ENCODE assay signal across 19 cellular contexts in the genomic region with DNA sequence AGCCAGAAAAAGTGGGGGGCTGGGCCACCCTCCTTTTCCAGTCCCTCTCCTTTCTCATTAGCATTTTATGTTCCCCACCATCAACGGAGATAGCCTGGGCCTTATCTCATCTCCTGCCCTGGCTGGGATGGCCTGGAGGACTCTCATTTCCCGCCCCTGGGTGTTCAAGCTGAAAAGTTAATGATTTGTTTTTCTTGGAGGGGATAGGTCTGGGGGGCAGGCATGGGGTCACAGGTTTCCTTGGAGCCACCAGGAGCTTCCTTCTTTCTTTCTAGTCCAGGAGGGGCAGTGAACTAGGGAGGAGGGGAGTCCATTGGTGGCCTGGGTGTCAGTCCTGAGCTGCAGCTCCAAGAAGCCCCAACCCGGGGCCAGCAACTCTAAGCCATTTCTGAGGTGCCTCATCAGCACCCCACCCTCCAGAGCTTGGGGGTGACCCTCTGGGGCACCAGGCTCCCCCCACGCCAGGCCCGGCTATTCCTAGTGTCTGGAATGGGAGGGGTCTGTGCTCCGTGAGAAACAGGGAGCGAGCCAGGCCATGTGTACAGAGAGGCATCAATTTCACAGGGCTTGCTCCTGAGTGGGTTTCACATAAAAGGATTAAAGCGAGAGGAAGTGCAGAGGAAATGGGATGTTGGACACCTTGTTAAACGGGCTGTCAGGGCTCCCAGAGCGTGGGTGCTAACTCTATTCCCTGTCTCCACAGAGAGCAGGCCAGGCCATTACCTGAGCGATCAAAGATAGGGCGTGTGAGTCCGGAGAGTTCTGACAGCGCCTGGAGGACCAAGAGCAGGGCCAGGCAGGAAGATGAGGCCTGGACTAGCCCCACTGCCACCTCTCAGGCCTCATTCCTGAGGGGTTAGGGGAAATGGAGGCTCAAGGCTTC.
DNase-seq lines count a peak whose midpoint lies in the region; ATAC-seq and TF ChIP-seq lines count a peak whose summit lies in the region.
"Had no signal": no experiment of that assay in that cellular context is flagged by ENCODE, and none has a peak within 500 bp of the region (broad histone marks: within the 10 kb centered on the region; RNA-seq: fewer than 3 reads in every experiment).

No MANE protein-coding gene starts in this region.

- POLR2A ChIA-PET in IMR-90 (lab: Charles Lee; ENCODE audit: unreplicated experiment) = no interaction called here

- no peak for TF ChIP-seq CTCF in IMR-90 (conservative IDR thresholded peaks at IDR 0.05; ENCODE audit: low read depth, low read length)
- no peak for TF ChIP-seq CTCF in endodermal cell (conservative IDR thresholded peaks at IDR 0.05)
- no peak for TF ChIP-seq CTCF in neural progenitor cell (IDR thresholded peaks at IDR 0.05)

- ATAC-seq in IMR-90 (ENCODE audit: low read depth) = no peak
- no peak for ATAC-seq in GM21717 (IDR thresholded peaks at IDR 0.05; ENCODE audit: unreplicated experiment)
- ATAC-seq in HG02884 (IDR thresholded peaks at IDR 0.05; ENCODE audit: unreplicated experiment) = no peak
- ATAC-seq: GM23338 had no signal

- H3K9ac ChIP-seq in IMR-90 (ENCODE audit: low read depth, low read length) (no peak overlapping the region), endodermal cell (ENCODE audit: extremely low read depth, low read length, poor library complexity, severe bottlenecking) (no peak overlapping the region), neural progenitor cell (no peak overlapping the region)

- peak overlapping the region; percentile 49; the same call in 1 of the 2 replicates for H2BK20ac ChIP-seq in IMR-90 (ENCODE audit: low read depth, low read length)

- no peak overlapping the region for H3K4me3 Mint-ChIP-seq in endodermal cell
- H3K4me3 Mint-ChIP-seq in neural progenitor cell = peak overlapping the region; percentile 5
- H3K4me3 Mint-ChIP-seq: GM23338 had no signal

- H2BK5ac ChIP-seq in IMR-90 (ENCODE audit: low read depth, low read length, poor library complexity, severe bottlenecking) = no peak overlapping the region

- no peaks in the 10 kb centered on the region for H3K36me3 Mint-ChIP-seq in endodermal cell (ENCODE audit: low read depth)
- no peaks in the 10 kb centered on the region for H3K36me3 Mint-ChIP-seq in neural progenitor cell

- no peak overlapping the region for H2AK5ac ChIP-seq in IMR-90 (ENCODE audit: low read depth, low read length)

- 84% methylated on average over 5 of the region's 14 CpGs; no CpG with 5 or more reads in 1 of the 2 experiments for WGBS in IMR-90 (ENCODE audit: extremely low coverage in 2 of 2, insufficient read length in 1 of 2), 2 experiments
- WGBS in endodermal cell (ENCODE audit: insufficient coverage in 1 of 2, insufficient read length in 1 of 2), 2 experiments = 65 to 83% methylated on average over 9 to 14 of the region's 14 CpGs

- no peak overlapping the region for H3K56ac ChIP-seq in IMR-90 (ENCODE audit: extremely low read depth, insufficient read depth, low read length)

- intact Hi-C loops in IMR-90 (cut with micrococcal nuclease) = no loop called here

- no peak overlapping the region; the same call in 1 of the 2 replicates for H4K91ac ChIP-seq in IMR-90 (ENCODE audit: insufficient read depth, low read depth, low read length)

- H2AK9ac ChIP-seq in IMR-90 (replicated peaks; ENCODE audit: low read depth, low read length, poor library complexity) = no peak overlapping the region

- no peak overlapping the region for H3K23ac ChIP-seq in IMR-90 (ENCODE audit: low read depth, low read length)

- in situ Hi-C loops in IMR-90 (cut with MboI; ENCODE audit: low sequenced_read_pairs) = no loop called here

- H3K4me3 ChIP-seq in IMR-90 (ENCODE audit: insufficient read depth, low read depth, low read length) (no peak overlapping the region), endodermal cell (ENCODE audit: low read length) (no peak overlapping the region), neural progenitor cell (no peak overlapping the region)
- H3K4me3 ChIP-seq: GM23338, Peyer's patch had no signal

- no peak overlapping the region; the same call in 2 of the 3 replicates for H2BK15ac ChIP-seq in IMR-90 (ENCODE audit: low read depth, low read length)

- DNase-seq in NCI-H82 (lab: John Stamatoyannopoulos, UW) (peak; percentile 44), NCI-H82 treated with DMSO at 0.1 percent for 48 hours (lab: John Stamatoyannopoulos, UW; ENCODE audit: unreplicated experiment) (no peak), IMR-90 (no peak), endodermal cell (peak; percentile 63), neural progenitor cell (ENCODE audit: low spot score) (no peak), HUDEP-2 (lab: John Stamatoyannopoulos, UW; ENCODE audit: unreplicated experiment in 76 of 76) (no peak)
- DNase-seq: 8988T, AML-193, DMS79, HCEC 1CT, Karpas-422, MV-4-11, NCI-H1417, NCI-H1694 treated with DMSO at 0.1 percent for 48 hours, NCI-H2081 treated with DMSO at 0.1 percent for 48 hours, Peyer's patch had no signal

- H3K4me2 ChIP-seq in IMR-90 (ENCODE audit: low read depth, low read length) (no peak overlapping the region), neural progenitor cell (no peak overlapping the region)
- H3K4me2 ChIP-seq: GM23338 had no signal

- no peaks in the 10 kb centered on the region for H3K79me2 ChIP-seq in neural progenitor cell (ENCODE audit: low read depth)

- no peak overlapping the region for H3K14ac ChIP-seq in IMR-90 (replicated peaks; ENCODE audit: low read depth, low read length)

- dilution Hi-C loops in IMR-90 (cut with HindIII; ENCODE audit: low sequenced_read_pairs, unreplicated experiment) = no loop called here

- H3K79me1 ChIP-seq in IMR-90 (ENCODE audit: low read depth in 1 of 2, low read length in 2 of 2) = no peaks in the 10 kb centered on the region

- H3K18ac ChIP-seq in IMR-90 (ENCODE audit: low read depth, low read length) = no peak overlapping the region

- no peak overlapping the region for H4K8ac ChIP-seq in IMR-90 (ENCODE audit: low read depth in 2 of 2, low read length in 2 of 2)

- H3K27ac ChIP-seq in IMR-90 (ENCODE audit: insufficient read depth, low read length) (no peak overlapping the region), endodermal cell (ENCODE audit: low read depth, low read length) (no peak overlapping the region), neural progenitor cell (no peak overlapping the region)
- H3K27ac ChIP-seq: Peyer's patch had no signal

- no peak for TF ChIP-seq RAD21 in IMR-90 (IDR thresholded peaks at IDR 0.05; ENCODE audit: low read length)

- peak overlapping the region; percentile 10; the same call in 1 of the 2 replicates for H3K4ac ChIP-seq in IMR-90 (ENCODE audit: low read depth, low read length)

- H3F3A ChIP-seq in neural progenitor cell (ENCODE audit: low read depth) = no peaks in the 10 kb centered on the region

- H3K9me1 ChIP-seq in IMR-90 (ENCODE audit: insufficient read depth, low read length) = peaks cover 8% of the 10 kb centered on the region

- no TSS peak for BruUV-seq in IMR-90 (replicated peaks; lab: Mats Ljungman, UMichigan)

- H2BK120ac ChIP-seq in IMR-90 (ENCODE audit: low read depth, low read length) = peak overlapping the region; percentile 5; the same call in 1 of the 2 replicates

- H3K27me3 ChIP-seq in IMR-90 (ENCODE audit: control insufficient read depth, insufficient read depth, low read length) (peaks cover 21% of the 10 kb centered on the region), endodermal cell (ENCODE audit: control insufficient read depth, insufficient read depth, low read length, poor library complexity, severe bottlenecking) (no peaks in the 10 kb centered on the region), neural progenitor cell (peaks cover 5% of the 10 kb centered on the region)
- H3K27me3 ChIP-seq: Peyer's patch had no signal

- peaks cover 73% of the 10 kb centered on the region for H3K4me1 Mint-ChIP-seq in endodermal cell
- H3K4me1 Mint-ChIP-seq in neural progenitor cell = peaks cover 28% of the 10 kb centered on the region

- CTCF ChIA-PET in IMR-90 (lab: Yijun Ruan, JAX) = no interaction called here

- no peak overlapping the region for H4K5ac ChIP-seq in IMR-90 (ENCODE audit: low read depth, low read length)

- TF ChIP-seq POLR2A in IMR-90 (IDR thresholded peaks at IDR 0.05; ENCODE audit: low read depth, low read length) = no peak

- H4K20me1 ChIP-seq in IMR-90 (ENCODE audit: insufficient read depth, low read length) (no peaks in the 10 kb centered on the region), neural progenitor cell (ENCODE audit: low read depth) (no peaks in the 10 kb centered on the region)

- peaks cover 13% of the 10 kb centered on the region for H3K4me1 ChIP-seq in IMR-90 (ENCODE audit: control insufficient read depth, insufficient read depth, low read length)
- peaks cover 28% of the 10 kb centered on the region for H3K4me1 ChIP-seq in endodermal cell (ENCODE audit: control insufficient read depth, insufficient read depth, low read length)
- H3K4me1 ChIP-seq in neural progenitor cell = peaks cover 13% of the 10 kb centered on the region
- H3K4me1 ChIP-seq: Peyer's patch had no signal

- H3K36me3 ChIP-seq in IMR-90 (ENCODE audit: control insufficient read depth, insufficient read depth, low read length) = no peaks in the 10 kb centered on the region
- H3K36me3 ChIP-seq in endodermal cell (ENCODE audit: control insufficient read depth, insufficient read depth, low read length) = no peaks in the 10 kb centered on the region
- no peaks in the 10 kb centered on the region for H3K36me3 ChIP-seq in neural progenitor cell
- H3K36me3 ChIP-seq: Peyer's patch had no signal

- H3K27me3 Mint-ChIP-seq in endodermal cell (ENCODE audit: insufficient read depth) (peaks cover 13% of the 10 kb centered on the region), neural progenitor cell (ENCODE audit: insufficient read depth, low read depth) (peaks cover 14% of the 10 kb centered on the region)

- peaks cover 2% of the 10 kb centered on the region for H3K9me3 Mint-ChIP-seq in endodermal cell
- H3K9me3 Mint-ChIP-seq in neural progenitor cell = peaks cover 3% of the 10 kb centered on the region
- H3K9me3 Mint-ChIP-seq: GM23338 had no signal

- H3K9me3 ChIP-seq in IMR-90 (ENCODE audit: control insufficient read depth, insufficient read depth, low read length) (no peaks in the 10 kb centered on the region), endodermal cell (ENCODE audit: control insufficient read depth, low read length) (no peaks in the 10 kb centered on the region), neural progenitor cell (ENCODE audit: low read depth) (no peaks in the 10 kb centered on the region)
- H3K9me3 ChIP-seq: Peyer's patch had no signal

- H2AFZ ChIP-seq in IMR-90 (replicated peaks; ENCODE audit: low read length, poor library complexity) (peak overlapping the region; percentile 1), neural progenitor cell (replicated peaks) (no peak overlapping the region)
- H2AFZ ChIP-seq: GM23338 had no signal

- H3K27ac Mint-ChIP-seq in endodermal cell = peak overlapping the region; percentile 83
- no peak overlapping the region for H3K27ac Mint-ChIP-seq in neural progenitor cell
- H3K27ac Mint-ChIP-seq: GM23338 had no signal

TF ChIP-seq in IMR-90, 13 proteins besides CTCF, POLR2A, EP300 and RAD21 (continues in another document):
- TF ChIP-seq CHD1 (IDR thresholded peaks at IDR 0.05; ENCODE audit: low read depth, low read length) = no peak
- no peak for TF ChIP-seq MAZ (IDR thresholded peaks at IDR 0.05; ENCODE audit: borderline replicate concordance, low read depth, low read length)
- TF ChIP-seq BHLHE40 (IDR thresholded peaks at IDR 0.05; ENCODE audit: low read depth, low read length) = no peak
- TF ChIP-seq FOS (IDR thresholded peaks at IDR 0.05; ENCODE audit: low read depth, low read length) = no peak
- TF ChIP-seq MXI1 (IDR thresholded peaks at IDR 0.05; ENCODE audit: borderline replicate concordance, low read depth, low read length) = no peak

Comparison
In these comparisons a context has a peak if more than half of its experiments do, and no peak if none do; other contexts are left out.
1. DNase-seq: peak in NCI-H82 (single experiment) and endodermal cell (single experiment); none in NCI-H82 treated with DMSO at 0.1 percent for 48 hours (single experiment), IMR-90 (single experiment), neural progenitor cell (single experiment) and HUDEP-2 (0 of 76).